Comparison of ENCODE assay signal across 8 cellular contexts in genomic region chr1:109398343-109399225, GRCh38. TPM values are rescaled to one million over a fixed set of nuclear protein-coding genes. Genes with fewer than 3 reads are reported as not detected.
DNase-seq lines count a peak whose midpoint lies in the region; ATAC-seq, FAIRE-seq and TF ChIP-seq lines count a peak whose summit lies in the region.

No MANE protein-coding gene starts in this region.

- no peak for DNase-seq in BJ (ENCODE audit: low read depth)
- DNase-seq in bronchial epithelial cell (ENCODE audit: low read depth): peak; percentile 35
- DNase-seq in mucosa of descending colon: no peak
- DNase-seq in DMS114 treated with DMSO at 0.1 percent for 48 hours (lab: John Stamatoyannopoulos, UW; ENCODE audit: unreplicated experiment): no peak

- no peak for TF ChIP-seq CTCF in BJ (IDR thresholded peaks at IDR 0.05; ENCODE audit: insufficient read depth, low read depth, low read length)
- no peak for TF ChIP-seq CTCF in bronchial epithelial cell (IDR thresholded peaks at IDR 0.05; ENCODE audit: insufficient read depth, low read length, severe bottlenecking)
- TF ChIP-seq CTCF in mucosa of descending colon (IDR thresholded peaks at IDR 0.05): no peak

- no peak for FAIRE-seq in bronchial epithelial cell (lab: Jason Lieb, UNC)

- H3K4me1 ChIP-seq in mucosa of descending colon (ENCODE audit: low read depth): peaks cover 26% of the 10 kb centered on the region

- POLR2A ChIA-PET in BJ (lab: Charles Lee): no interaction called here

- H3K36me3 ChIP-seq in BJ (ENCODE audit: control insufficient read depth, insufficient read depth, low read length): peaks cover 1% of the 10 kb centered on the region; the same call in 1 of the 2 replicates
- peaks cover 31% of the 10 kb centered on the region for H3K36me3 ChIP-seq in KOPT-K1 (ENCODE audit: insufficient read depth, low read length)
- H3K36me3 ChIP-seq in bronchial epithelial cell (ENCODE audit: control insufficient read depth, insufficient read depth, low read length): peaks cover 4% of the 10 kb centered on the region
- H3K36me3 ChIP-seq in mucosa of descending colon (ENCODE audit: low read depth): no peaks in the 10 kb centered on the region

- ATAC-seq in mucosa of descending colon (peak; percentile 25), HG03520 (IDR thresholded peaks at IDR 0.05; ENCODE audit: unreplicated experiment) (no peak), GM18520 (IDR thresholded peaks at IDR 0.05; ENCODE audit: unreplicated experiment) (no peak), HG03469 (IDR thresholded peaks at IDR 0.05; ENCODE audit: unreplicated experiment) (no peak)

- intact Hi-C loops in mucosa of descending colon (cut with DNase I, micrococcal nuclease): loop anchor here in 1 of 2 donors (5.0 kb wide), 2 partner anchors 121 to 136 kb away; no protein-coding TSS in a partner anchor

- H3K9me3 ChIP-seq in KOPT-K1 (ENCODE audit: insufficient read depth, low read length, poor library complexity, severe bottlenecking): no peaks in the 10 kb centered on the region
- H3K9me3 ChIP-seq in mucosa of descending colon: no peaks in the 10 kb centered on the region

- no peaks in the 10 kb centered on the region for H3K27me3 ChIP-seq in BJ (ENCODE audit: control insufficient read depth, insufficient read depth, low read length)
- no peaks in the 10 kb centered on the region for H3K27me3 ChIP-seq in bronchial epithelial cell (ENCODE audit: control insufficient read depth, insufficient read depth, low read length)

- peak overlapping the region; percentile 60 for H3K27ac ChIP-seq in KOPT-K1 (ENCODE audit: low read depth, low read length, poor library complexity, severe bottlenecking)

- H3K4me3 ChIP-seq in BJ (ENCODE audit: low read depth, low read length) (peak overlapping the region; percentile 50), bronchial epithelial cell (ENCODE audit: low read depth, low read length) (peak overlapping the region; percentile 49), mucosa of descending colon (peak overlapping the region; percentile 65)

- CTCF ChIA-PET in BJ (lab: Yijun Ruan, JAX): interaction anchor here (0.6 to 9.2 kb wide), 29 partner anchors 11 to 418 kb away, joined by 3 to 140 read pairs (median 4); partner anchors contain the start of genes CYB561D1, MYBPHL and PSRC1

RNA-seq across cellular contexts. Expression of gene SORT1, which starts 0.9 kb away (rescaled TPM):
- polyA plus RNA-seq in BJ (2011; rRNA removed): 38.6 and 52.6 TPM in 2 replicates
- polyA minus RNA-seq in BJ (2011; rRNA and poly(A)+ RNA removed): 144 and 155 TPM in 2 replicates
- 7.9 and 31.1 TPM in 2 replicates for total RNA-seq in bronchial epithelial cell
- 100 to 1,000 TPM in 2 of 3 donors, 10 to 100 TPM in 1; 89.8 to 109 (median 107) TPM for total RNA-seq in mucosa of descending colon

RNA-seq across cellular contexts. Expression of gene PSMA5, which starts 27.7 kb away (rescaled TPM):
- 151 and 226 TPM in 2 replicates for polyA plus RNA-seq in BJ (2011; rRNA removed)
- polyA minus RNA-seq in BJ (2011; rRNA and poly(A)+ RNA removed): 47.0 and 57.6 TPM in 2 replicates
- total RNA-seq in bronchial epithelial cell (31.0 and 42.9 TPM in 2 replicates), mucosa of descending colon (100 to 1,000 TPM in 1 of 3 donors, 10 to 100 TPM in 2; 67.9 to 103 (median 71.0) TPM)
